ENCODE assay signal across 8 cellular contexts in genomic region chr2:218216674-218217365, GRCh38. TPM values are rescaled to one million over a fixed set of nuclear protein-coding genes. Genes with fewer than 3 reads are reported as not detected.
DNase-seq lines count a peak whose midpoint lies in the region; ATAC-seq and TF ChIP-seq lines count a peak whose summit lies in the region.

TSS of gene ARPC2 (plus strand) at chr2:218217189. CDS start at chr2:218217471, 282 bp downstream.

- H3K27ac ChIP-seq in spleen: peak within 1 kb of the TSS; percentile 91 to 99 (median 98)

- peaks cover 34 to 50% (median 45%) of the 10 kb centered on the region in 6 donors for H3K4me1 ChIP-seq in spleen

- H3K27ac Mint-ChIP-seq in central memory CD8-positive, alpha-beta T cell (ENCODE audit: low read depth): peak within 1 kb of the TSS; percentile 98

- peak; percentile 61 for ATAC-seq in GM19025 (IDR thresholded peaks at IDR 0.05; ENCODE audit: low read depth, unreplicated experiment)
- peak; percentile 72 for ATAC-seq in HG03280 (IDR thresholded peaks at IDR 0.05; ENCODE audit: unreplicated experiment)
- peak; percentile 70 to 72 for ATAC-seq in activated CD4-positive, CD25-positive, alpha-beta regulatory T cell treated with anti-CD3 and anti-CD28 coated beads, Interleukin-2, amount 50 U/mL, for 24 hours
- ATAC-seq in central memory CD8-positive, alpha-beta T cell (replicated peaks; ENCODE audit: extremely low read depth, poor library complexity, severe bottlenecking): peak; percentile 75

- no peaks in the 10 kb centered on the region for H3K9me3 Mint-ChIP-seq in central memory CD8-positive, alpha-beta T cell

- intact Hi-C loops in spleen (cut with DNase I; ENCODE audit: low total_unique reads): no loop called here

- no peaks in the 10 kb centered on the region for H3K9me3 ChIP-seq in spleen

- peaks cover 0 to 26% (median 0%) of the 10 kb centered on the region in 6 donors for H3K36me3 ChIP-seq in spleen

- peaks cover 52% of the 10 kb centered on the region for H3K4me1 Mint-ChIP-seq in central memory CD8-positive, alpha-beta T cell

- peak within 1 kb of the TSS; percentile 72 for H3K4me3 ChIP-seq in AG09309 (ENCODE audit: control insufficient read depth, low read depth, low read length)
- peak within 1 kb of the TSS; percentile 77 to 98 (median 92) for H3K4me3 ChIP-seq in spleen

- H3K27me3 ChIP-seq in spleen (replicated peaks in 1 of 7): no peaks in the 10 kb centered on the region

- WGBS in spleen, 5 donors: 0 to 1% (median 0%) methylated on average over 29 to 60 of the region's 60 CpGs

- H3K4me3 Mint-ChIP-seq in central memory CD8-positive, alpha-beta T cell: peak within 1 kb of the TSS; percentile 92

- peak in 2 of 3 donors; percentile 78 to 92 for TF ChIP-seq POLR2A in spleen (IDR thresholded peaks at IDR 0.05)

- H3K36me3 Mint-ChIP-seq in central memory CD8-positive, alpha-beta T cell (ENCODE audit: insufficient read depth): peaks cover 36% of the 10 kb centered on the region

- TF ChIP-seq CTCF in AG09309 (IDR thresholded peaks at IDR 0.05; ENCODE audit: control insufficient read depth, insufficient read depth, low read depth, low read length, missing control alignments): no peak
- TF ChIP-seq CTCF in spleen (IDR thresholded peaks at IDR 0.05 in 8 of 11, conservative IDR thresholded peaks at IDR 0.05 in 3 of 11): peak in 9 of 11 experiments; percentile 19 to 67 (median 46)

- DNase-seq in AG09309 (ENCODE audit: low read depth) (peak; percentile 69), NCI-H446 treated with DMSO at 0.1 percent for 48 hours (lab: John Stamatoyannopoulos, UW) (peak; percentile 77), iris pigment epithelial cell (ENCODE audit: low read depth) (peak; percentile 96), spleen (peak; percentile 100)
- peak; percentile 94 to 95 for DNase-seq in central memory CD8-positive, alpha-beta T cell (ENCODE audit: low spot score in 2 of 2)

- H3K27me3 Mint-ChIP-seq in central memory CD8-positive, alpha-beta T cell: no peaks in the 10 kb centered on the region

RNA-seq across cellular contexts. Expression of gene ARPC2, which starts in this region (rescaled TPM):
- total RNA-seq in spleen: 100 to 1,000 TPM; 344 to 554 (median 430) TPM
- polyA plus RNA-seq in spleen: 100 to 1,000 TPM; 262 to 317 (median 289) TPM

Comparison
In these comparisons a context has a peak if more than half of its experiments do, and no peak if none do; other contexts are left out.
1. Peak in every context shown above with its lines: DNase-seq, ATAC-seq, H3K4me3 ChIP-seq and H3K27ac ChIP-seq.